2 cellular contexts compared by ENCODE assay signal in genomic region chr1:233383984-233384383, GRCh38.
TF ChIP-seq lines count a peak whose summit lies in the region.

No MANE protein-coding gene starts in this region.

TF ChIP-seq in HepG2, 621 proteins besides CTCF, POLR2A, EP300 and RAD21:
- TF ChIP-seq ZNF557 (CRISPR knock-in tag; IDR thresholded peaks at IDR 0.05) (no peak), MAFF (IDR thresholded peaks at IDR 0.05; ENCODE audit: low read depth, low read length) (peak; percentile 41; the same call in 1 of the 2 replicates), CENPX (CRISPR knock-in tag; IDR thresholded peaks at IDR 0.05) (no peak), SALL2 (CRISPR knock-in tag; IDR thresholded peaks at IDR 0.05) (no peak), LCORL (IDR thresholded peaks at IDR 0.05) (no peak), LCORL (CRISPR knock-in tag; IDR thresholded peaks at IDR 0.05) (no peak), MAFK (conservative IDR thresholded peaks at IDR 0.05 in 1 of 2, IDR thresholded peaks at IDR 0.05 in 1 of 2; ENCODE audit: low read length in 2 of 2) (peak in 1 of 2 experiments; percentile 63; a peak in 2 of 4 replicates), HOXA7 (CRISPR knock-in tag; IDR thresholded peaks at IDR 0.05) (no peak), ATF7 (IDR thresholded peaks at IDR 0.05) (no peak), ATF7 (CRISPR knock-in tag; IDR thresholded peaks at IDR 0.05) (no peak)
- TF ChIP-seq, protein P1, sequence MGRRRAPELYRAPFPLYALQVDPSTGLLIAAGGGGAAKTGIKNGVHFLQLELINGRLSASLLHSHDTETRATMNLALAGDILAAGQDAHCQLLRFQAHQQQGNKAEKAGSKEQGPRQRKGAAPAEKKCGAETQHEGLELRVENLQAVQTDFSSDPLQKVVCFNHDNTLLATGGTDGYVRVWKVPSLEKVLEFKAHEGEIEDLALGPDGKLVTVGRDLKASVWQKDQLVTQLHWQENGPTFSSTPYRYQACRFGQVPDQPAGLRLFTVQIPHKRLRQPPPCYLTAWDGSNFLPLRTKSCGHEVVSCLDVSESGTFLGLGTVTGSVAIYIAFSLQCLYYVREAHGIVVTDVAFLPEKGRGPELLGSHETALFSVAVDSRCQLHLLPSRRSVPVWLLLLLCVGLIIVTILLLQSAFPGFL (CRISPR knock-in tag; IDR thresholded peaks at IDR 0.05): no peak
- TF ChIP-seq, protein P2, sequence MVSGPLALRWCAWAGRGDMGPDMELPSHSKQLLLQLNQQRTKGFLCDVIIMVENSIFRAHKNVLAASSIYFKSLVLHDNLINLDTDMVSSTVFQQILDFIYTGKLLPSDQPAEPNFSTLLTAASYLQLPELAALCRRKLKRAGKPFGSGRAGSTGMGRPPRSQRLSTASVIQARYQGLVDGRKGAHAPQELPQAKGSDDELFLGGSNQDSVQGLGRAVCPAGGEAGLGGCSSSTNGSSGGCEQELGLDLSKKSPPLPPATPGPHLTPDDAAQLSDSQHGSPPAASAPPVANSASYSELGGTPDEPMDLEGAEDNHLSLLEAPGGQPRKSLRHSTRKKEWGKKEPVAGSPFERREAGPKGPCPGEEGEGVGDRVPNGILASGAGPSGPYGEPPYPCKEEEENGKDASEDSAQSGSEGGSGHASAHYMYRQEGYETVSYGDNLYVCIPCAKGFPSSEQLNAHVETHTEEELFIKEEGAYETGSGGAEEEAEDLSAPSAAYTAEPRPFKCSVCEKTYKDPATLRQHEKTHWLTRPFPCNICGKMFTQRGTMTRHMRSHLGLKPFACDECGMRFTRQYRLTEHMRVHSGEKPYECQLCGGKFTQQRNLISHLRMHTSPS (CRISPR knock-in tag; IDR thresholded peaks at IDR 0.05; ENCODE audit: low read depth): no peak

TF ChIP-seq in IMR-90, 13 proteins besides CTCF, POLR2A, EP300 and RAD21:
- no peak for TF ChIP-seq CHD1 (IDR thresholded peaks at IDR 0.05; ENCODE audit: low read depth, low read length)
- no peak for TF ChIP-seq CEBPB (IDR thresholded peaks at IDR 0.05; ENCODE audit: low read depth, low read length)
- TF ChIP-seq MAFK (IDR thresholded peaks at IDR 0.05; ENCODE audit: low read depth, low read length): peak; percentile 44; the same call in 1 of the 2 replicates
